Comparison of ENCODE assay signal across 26 cellular contexts in the genomic region with DNA sequence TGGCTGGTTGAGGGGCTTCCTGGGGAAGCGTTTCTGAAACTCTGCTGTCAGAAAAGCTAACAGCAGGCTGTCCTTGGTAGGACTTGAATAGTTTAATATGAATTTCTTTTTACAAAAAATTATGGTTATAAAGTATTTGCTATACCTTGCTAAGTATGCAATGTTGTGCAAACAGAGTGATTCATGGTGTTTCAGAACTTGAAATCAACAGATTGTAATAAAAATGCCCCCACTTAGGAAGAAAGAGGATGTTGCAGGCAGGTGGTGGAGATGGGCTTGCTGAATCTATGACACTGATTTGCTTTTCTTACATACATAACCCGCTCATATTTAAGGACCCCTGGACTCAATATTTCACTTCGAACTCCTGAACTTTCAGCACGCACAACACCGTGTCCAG.
"Had no signal": no experiment of that assay in that cellular context is flagged by ENCODE, and none has a peak within 500 bp of the region (broad histone marks: within the 10 kb centered on the region; RNA-seq: fewer than 3 reads in every experiment).

No MANE protein-coding gene starts in this region.

- H3K4me1 Mint-ChIP-seq: activated naive CD4-positive, alpha-beta T cell treated with anti-CD3 and anti-CD28 coated beads, Interleukin-2, amount 50 U/mL, for 24 hours; central memory CD8-positive, alpha-beta T cell; IgD-negative memory B cell had no signal

- H3K9me3 ChIP-seq: Peyer's patch had no signal

- H3K4me3 Mint-ChIP-seq: activated CD8-positive, alpha-beta T cell treated with anti-CD3 and anti-CD28 coated beads, Interleukin-2, amount 10 ng/mL, durations not matched to agents 7 days and 5 days; activated naive CD4-positive, alpha-beta T cell treated with anti-CD3 and anti-CD28 coated beads, Interleukin-2, amount 50 U/mL, for 24 hours; brain; central memory CD8-positive, alpha-beta T cell; IgD-negative memory B cell had no signal

- H3K9me3 Mint-ChIP-seq: activated naive CD4-positive, alpha-beta T cell treated with anti-CD3 and anti-CD28 coated beads, Interleukin-2, amount 50 U/mL, for 24 hours had no signal

- ATAC-seq: activated CD4-positive, CD25-positive, alpha-beta regulatory T cell treated with anti-CD3 and anti-CD28 coated beads, Interleukin-2, amount 50 U/mL, for 24 hours; activated CD8-positive, alpha-beta T cell treated with anti-CD3 and anti-CD28 coated beads, Interleukin-2, amount 10 ng/mL, durations not matched to agents 7 days and 5 days had no signal

- H3K36me3 Mint-ChIP-seq: activated naive CD4-positive, alpha-beta T cell treated with anti-CD3 and anti-CD28 coated beads, Interleukin-2, amount 50 U/mL, for 24 hours; IgD-negative memory B cell had no signal

- H3K36me3 ChIP-seq: Peyer's patch, SJCRH30, WERI-Rb-1 had no signal

- H3K27me3 ChIP-seq: Peyer's patch, SJCRH30 had no signal

- H3K4me3 ChIP-seq: Peyer's patch, SJCRH30 had no signal

- DNase-seq: activated CD4-positive, alpha-beta T cell treated with anti-CD3 and anti-CD28 coated beads for 4 hours; activated CD8-positive, alpha-beta memory T cell treated with anti-CD3 and anti-CD28 coated beads, Interleukin-2, amount 50 U/mL, for 48 hours; activated CD8-positive, alpha-beta T cell treated with anti-CD3 and anti-CD28 coated beads, Interleukin-2, amount 10 ng/mL, durations not matched to agents 7 days and 5 days; activated T-cell treated with anti-CD3 and anti-CD28 coated beads, Interleukin-2, amount 50 U/mL, for 1 hour; amygdala; KG1; NCI-H1048; NCI-H1694 treated with DMSO at 0.1 percent for 48 hours; NCI-H2029 treated with DMSO at 0.1 percent for 48 hours; NCI-H345; NCI-H510A; NCI-H526 treated with DMSO at 0.1 percent for 48 hours; NK-92 treated with Interleukin-12 subunit alpha and Interleukin-12 subunit beta, amount 100 ng/mL, for 24 hours; OCI-M1; Peyer's patch; Right ventricle myocardium superior; SJCRH30; SK-N-SH; T-helper 1 cell; WERI-Rb-1 had no signal

- H3K27ac ChIP-seq: Peyer's patch, RWPE1, SJCRH30, WERI-Rb-1 had no signal

- H3K4me1 ChIP-seq: Peyer's patch had no signal

- H3K27ac Mint-ChIP-seq: activated CD8-positive, alpha-beta T cell treated with anti-CD3 and anti-CD28 coated beads, Interleukin-2, amount 10 ng/mL, durations not matched to agents 7 days and 5 days; activated naive CD4-positive, alpha-beta T cell treated with anti-CD3 and anti-CD28 coated beads, Interleukin-2, amount 50 U/mL, for 24 hours; IgD-negative memory B cell had no signal

- H3K27me3 Mint-ChIP-seq: IgD-negative memory B cell had no signal
